12 cellular contexts compared by ENCODE assay signal in genomic region chr7:26705567-26705966, GRCh38.
DNase-seq lines count a peak whose midpoint lies in the region; ATAC-seq, FAIRE-seq and TF ChIP-seq lines count a peak whose summit lies in the region.
"Had no signal": no experiment of that assay in that cellular context is flagged by ENCODE, and none has a peak within 500 bp of the region (broad histone marks: within the 10 kb centered on the region; RNA-seq: fewer than 3 reads in every experiment).

No MANE protein-coding gene starts in this region.

- H3K79me2 ChIP-seq in PC-3 (ENCODE audit: low read length) = no peaks in the 10 kb centered on the region

- no peaks in the 10 kb centered on the region for H3K36me3 ChIP-seq in PC-3 (ENCODE audit: low read depth, low read length)
- H3K36me3 ChIP-seq: BLaER1 had no signal

- H3K36me3 Mint-ChIP-seq in activated CD4-positive, alpha-beta memory T cell treated with anti-CD3 and anti-CD28 coated beads, Interleukin-2, amount 10 ng/mL, durations not matched to agents 7 days and 5 days (ENCODE audit: low read depth) = no peaks in the 10 kb centered on the region

- peak overlapping the region; percentile 29 for H3K27ac ChIP-seq in PC-3 (ENCODE audit: low read length)
- H3K27ac ChIP-seq: BLaER1 had no signal

- no peak overlapping the region for H3K4me3 Mint-ChIP-seq in activated CD4-positive, alpha-beta memory T cell treated with anti-CD3 and anti-CD28 coated beads, Interleukin-2, amount 10 ng/mL, durations not matched to agents 7 days and 5 days

- no peaks in the 10 kb centered on the region for H3K4me1 Mint-ChIP-seq in activated CD4-positive, alpha-beta memory T cell treated with anti-CD3 and anti-CD28 coated beads, Interleukin-2, amount 10 ng/mL, durations not matched to agents 7 days and 5 days

- POLR2A ChIA-PET in PC-3 (lab: Charles Lee; ENCODE audit: unreplicated experiment) = interaction anchor here (0.6 to 0.7 kb wide), 2 partner anchors 106 to 463 kb away, joined by 5 read pairs; no protein-coding TSS in a partner anchor
- POLR2A ChIA-PET in activated CD4-positive, alpha-beta memory T cell treated with anti-CD3 and anti-CD28 coated beads, Interleukin-2, amount 10 ng/mL, durations not matched to agents 7 days and 5 days (lab: Charles Lee) = interaction anchor here (0.9 kb wide), 1 partner anchor 9 kb away, joined by 3 read pairs; no protein-coding TSS in a partner anchor

- H3K4me2 ChIP-seq in PC-3 (ENCODE audit: low read length) = peak overlapping the region; percentile 60
- H3K4me2 ChIP-seq: BLaER1 had no signal

- no TSS peak for BruUV-seq in PC-3 (replicated peaks; lab: Mats Ljungman, UMichigan)

- intact Hi-C loops in PC-3 (cut with micrococcal nuclease) = loop anchor here (5.0 kb wide), 1 partner anchor 67 kb away; no protein-coding TSS in a partner anchor

- H3F3A ChIP-seq in PC-3 (ENCODE audit: low read length, unreplicated experiment) = no peaks in the 10 kb centered on the region

- DNase-seq in NCI-H524 (lab: John Stamatoyannopoulos, UW) (peak; percentile 23 to 68), NCI-H524 treated with DMSO at 0.1 percent for 48 hours (lab: John Stamatoyannopoulos, UW) (no peak), PC-3 (peak; percentile 94), fibroblast of pulmonary artery (ENCODE audit: low read depth) (peak; percentile 93), urothelium cell line (ENCODE audit: low spot score) (peak; percentile 79)
- DNase-seq in activated CD4-positive, alpha-beta memory T cell treated with anti-CD3 and anti-CD28 coated beads, Interleukin-2, amount 10 ng/mL, durations not matched to agents 7 days and 5 days = no peak
- DNase-seq: glutamatergic neuron; stimulated activated naive CD8-positive, alpha-beta T cell treated with anti-CD3 and anti-CD28 coated beads, Interleukin-15, Interleukin-2, amounts not matched to agents 100 U/mL and 50 U/mL, for 24 hours had no signal

- TF ChIP-seq CTCF in PC-3 (conservative IDR thresholded peaks at IDR 0.05; ENCODE audit: low read depth, low read length) (no peak), fibroblast of pulmonary artery (IDR thresholded peaks at IDR 0.05; ENCODE audit: low read length, missing control alignments) (no peak)

- H2AFZ ChIP-seq in PC-3 (ENCODE audit: low read length) = no peak overlapping the region

- no peaks in the 10 kb centered on the region for H3K9me3 Mint-ChIP-seq in activated CD4-positive, alpha-beta memory T cell treated with anti-CD3 and anti-CD28 coated beads, Interleukin-2, amount 10 ng/mL, durations not matched to agents 7 days and 5 days

- H4K20me1 ChIP-seq in PC-3 (ENCODE audit: low read length) = no peaks in the 10 kb centered on the region
- H4K20me1 ChIP-seq: BLaER1 had no signal

- H3K4me1 ChIP-seq in PC-3 (ENCODE audit: insufficient read depth, low read length) = peaks cover 33% of the 10 kb centered on the region
- H3K4me1 ChIP-seq: BLaER1 had no signal

- CTCF ChIA-PET in PC-3 (lab: Charles Lee) = interaction anchor here (0.6 to 0.7 kb wide), 2 partner anchors 50 to 215 kb away, joined by 3 to 4 read pairs; no protein-coding TSS in a partner anchor
- CTCF ChIA-PET in activated CD4-positive, alpha-beta memory T cell treated with anti-CD3 and anti-CD28 coated beads, Interleukin-2, amount 10 ng/mL, durations not matched to agents 7 days and 5 days (lab: Charles Lee) = no interaction called here

- peaks cover 7% of the 10 kb centered on the region for H3K27me3 Mint-ChIP-seq in activated CD4-positive, alpha-beta memory T cell treated with anti-CD3 and anti-CD28 coated beads, Interleukin-2, amount 10 ng/mL, durations not matched to agents 7 days and 5 days
- H3K27me3 Mint-ChIP-seq: progenitor cell of endocrine pancreas had no signal

- no peak overlapping the region for H3K27ac Mint-ChIP-seq in activated CD4-positive, alpha-beta memory T cell treated with anti-CD3 and anti-CD28 coated beads, Interleukin-2, amount 10 ng/mL, durations not matched to agents 7 days and 5 days
- H3K27ac Mint-ChIP-seq: progenitor cell of endocrine pancreas had no signal

- peak; percentile 68 for FAIRE-seq in urothelium cell line (lab: Jason Lieb, UNC)

- ATAC-seq in PC-3 (peak; percentile 98), GM21786 (IDR thresholded peaks at IDR 0.05; ENCODE audit: unreplicated experiment) (no peak), HG03175 (IDR thresholded peaks at IDR 0.05; ENCODE audit: unreplicated experiment) (no peak)
- ATAC-seq: stimulated activated naive CD8-positive, alpha-beta T cell treated with anti-CD3 and anti-CD28 coated beads, Interleukin-15, Interleukin-2, amounts not matched to agents 100 U/mL and 50 U/mL, for 24 hours had no signal

- H3K4me3 ChIP-seq in PC-3 (ENCODE audit: low read length) = no peak overlapping the region
- H3K4me3 ChIP-seq in fibroblast of pulmonary artery (replicated peaks; ENCODE audit: low read depth, low read length) = no peak overlapping the region
- H3K4me3 ChIP-seq: BLaER1 had no signal

- no peaks in the 10 kb centered on the region for H3K9me3 ChIP-seq in PC-3 (ENCODE audit: low read length)
- H3K9me3 ChIP-seq: BLaER1 had no signal

- no peaks in the 10 kb centered on the region for H3K9me2 ChIP-seq in PC-3 (replicated peaks; ENCODE audit: low read length)

- no peak overlapping the region for H3K9ac ChIP-seq in PC-3 (ENCODE audit: low read length)
- H3K9ac ChIP-seq: BLaER1 had no signal

- no peaks in the 10 kb centered on the region for H3K27me3 ChIP-seq in PC-3 (ENCODE audit: low read length)
- H3K27me3 ChIP-seq: BLaER1 had no signal

Comparison
In these comparisons a context has a peak if more than half of its experiments do, and no peak if none do; other contexts are left out.
1. DNase-seq: peak in NCI-H524 (2 of 2), PC-3 (single experiment), fibroblast of pulmonary artery (single experiment) and urothelium cell line (single experiment); none in NCI-H524 treated with DMSO at 0.1 percent for 48 hours (single experiment) and activated CD4-positive, alpha-beta memory T cell treated with anti-CD3 and anti-CD28 coated beads, Interleukin-2, amount 10 ng/mL, durations not matched to agents 7 days and 5 days (single experiment).